In the genomic region with DNA sequence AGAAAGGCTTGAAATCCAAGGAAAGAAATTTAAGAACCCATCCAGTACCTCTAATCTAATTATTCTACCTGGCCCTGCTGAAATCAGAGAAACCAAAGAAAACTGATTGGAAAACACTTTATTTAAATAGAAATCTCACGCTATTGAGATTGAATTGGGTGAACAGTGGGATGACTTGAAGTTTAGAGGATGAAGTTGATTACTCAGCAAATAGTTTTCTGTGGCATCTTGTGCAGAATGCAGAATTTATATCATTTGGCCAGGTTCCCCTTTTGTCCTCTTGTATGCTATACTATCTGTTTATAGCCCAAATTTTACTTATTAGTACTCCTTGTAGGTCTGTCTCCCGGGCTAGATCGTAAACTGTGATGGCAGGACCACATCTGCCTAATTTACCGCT, we compare ENCODE assay signal across 21 cellular contexts.
A peak's percentile ranks its signal among the peaks of the same experiment; 100 is the strongest.
DNase-seq lines count a peak whose midpoint lies in the region; ATAC-seq, FAIRE-seq and TF ChIP-seq lines count a peak whose summit lies in the region.
"Had no signal": no experiment of that assay in that cellular context is flagged by ENCODE, and none has a peak within 500 bp of the region (broad histone marks: within the 10 kb centered on the region; RNA-seq: fewer than 3 reads in every experiment).

No MANE protein-coding gene starts in this region.

- peak overlapping the region; percentile 60 for H2BK20ac ChIP-seq in H9 (ENCODE audit: low read depth, low read length, poor library complexity, severe bottlenecking)

- CTCF ChIA-PET in HepG2 (lab: Yijun Ruan, JAX; ENCODE audit: low intra/inter-chr PET ratio, low total read pairs): no interaction called here

- no peak for DNase-seq in HepG2 (ENCODE audit: low spot score)
- no peak for DNase-seq in right lobe of liver
- DNase-seq in H9: no peak
- DNase-seq in mesothelial cell of epicardium (ENCODE audit: low spot score in 2 of 2, unreplicated experiment in 2 of 2): no peak
- no peak for DNase-seq in NCI-H748 (lab: John Stamatoyannopoulos, UW; ENCODE audit: unreplicated experiment)
- no peak for DNase-seq in activated naive CD4-positive, alpha-beta T cell treated with anti-CD3 and anti-CD28 coated beads, Interleukin-2, amount 50 U/mL, for 72 hours (ENCODE audit: low spot score in 2 of 2)
- DNase-seq: 8988T; CD4-positive, CD25-positive, alpha-beta regulatory T cell; CD8-positive, alpha-beta T cell; DMS53; DMS79 treated with DMSO at 0.1 percent for 48 hours; GF-D8; GM23248; H7 had no signal

- no peak overlapping the region for H3K56ac ChIP-seq in H9 (ENCODE audit: insufficient read length, low read depth, low read length)

- H2AK5ac ChIP-seq in H9 (ENCODE audit: insufficient read length, low read length): no peak overlapping the region

- H3K4me2 ChIP-seq in HepG2 (ENCODE audit: low read depth, low read length) (no peak overlapping the region), H9 (ENCODE audit: insufficient read depth, insufficient read length, low read length) (no peak overlapping the region)
- H3K4me2 ChIP-seq: BLaER1 had no signal

- in situ Hi-C loops in HepG2 (cut with HindIII; ENCODE audit: extremely low pct_ligation_motif_present, low pct_unique_long_range_greater_than_20kb): no loop called here

- H3K9ac ChIP-seq in HepG2 (ENCODE audit: insufficient read depth, low read depth, low read length) (no peak overlapping the region), H9 (ENCODE audit: extremely low read depth, insufficient read length, low read length) (no peak overlapping the region)
- H3K9ac ChIP-seq: BLaER1, GM23248 had no signal

- H2BK15ac ChIP-seq in H9 (ENCODE audit: low read depth, low read length): no peak overlapping the region

- no peaks in the 10 kb centered on the region; the same call in 1 of the 2 replicates for H3K27me3 Mint-ChIP-seq in H9 (ENCODE audit: low read depth)
- H3K27me3 Mint-ChIP-seq in mesothelial cell of epicardium (ENCODE audit: low read depth): no peaks in the 10 kb centered on the region
- H3K27me3 Mint-ChIP-seq: CD4-positive, CD25-positive, alpha-beta regulatory T cell had no signal

- no TSS peak for BruUV-seq in HepG2 (replicated peaks; lab: Mats Ljungman, UMichigan)

- no peaks in the 10 kb centered on the region for H3K23me2 ChIP-seq in H9 (ENCODE audit: insufficient read length, low read depth, low read length, poor library complexity, severe bottlenecking)

- peaks cover 21% of the 10 kb centered on the region for H3K4me1 ChIP-seq in HepG2 (ENCODE audit: insufficient read depth, low read length)
- H3K4me1 ChIP-seq in right lobe of liver: no peaks in the 10 kb centered on the region
- no peaks in the 10 kb centered on the region for H3K4me1 ChIP-seq in H9 (ENCODE audit: insufficient read depth, low read length)
- H3K4me1 ChIP-seq: BLaER1 had no signal

- intact Hi-C loops in HepG2 (cut with micrococcal nuclease; ENCODE audit: unreplicated experiment): no loop called here
- intact Hi-C loops in right lobe of liver (cut with DNase I): no loop called here

- H3K27me3 ChIP-seq in HepG2 (ENCODE audit: control insufficient read depth in 1 of 2, insufficient read depth in 2 of 2, low read length in 2 of 2): no peaks in the 10 kb centered on the region
- H3K27me3 ChIP-seq in right lobe of liver: no peaks in the 10 kb centered on the region
- no peaks in the 10 kb centered on the region for H3K27me3 ChIP-seq in H9 (ENCODE audit: insufficient read depth, low read length)
- H3K27me3 ChIP-seq: BLaER1 had no signal

- H4K20me1 ChIP-seq in HepG2 (ENCODE audit: insufficient read depth, low read length) (no peaks in the 10 kb centered on the region), H9 (ENCODE audit: control insufficient read depth, insufficient read depth, insufficient read length) (no peaks in the 10 kb centered on the region)
- H4K20me1 ChIP-seq: BLaER1 had no signal

- no peak overlapping the region for H2BK120ac ChIP-seq in H9 (ENCODE audit: low read depth, low read length, poor library complexity, severe bottlenecking)

- no peak overlapping the region for H2BK5ac ChIP-seq in H9 (ENCODE audit: insufficient read length, low read length)

- TF ChIP-seq EP300 in HepG2 (IDR thresholded peaks at IDR 0.05; ENCODE audit: low read depth in 2 of 2, low read length in 2 of 2) (no peak), HepG2 (CRISPR knock-in tag; IDR thresholded peaks at IDR 0.05; ENCODE audit: borderline replicate concordance) (no peak)

- H4K8ac ChIP-seq in H9 (replicated peaks; ENCODE audit: insufficient read length, low read depth, low read length): no peak overlapping the region

- H3K79me2 ChIP-seq in HepG2 (ENCODE audit: insufficient read depth, low read length): no peaks in the 10 kb centered on the region
- H3K79me2 ChIP-seq in H9 (ENCODE audit: insufficient read depth, low read length): no peaks in the 10 kb centered on the region

- no peak overlapping the region for H4K91ac ChIP-seq in H9 (ENCODE audit: insufficient read length, low read depth, low read length)

- H3K9me3 Mint-ChIP-seq in H9: no peaks in the 10 kb centered on the region
- H3K9me3 Mint-ChIP-seq in mesothelial cell of epicardium: no peaks in the 10 kb centered on the region
- H3K9me3 Mint-ChIP-seq in activated naive CD4-positive, alpha-beta T cell treated with anti-CD3 and anti-CD28 coated beads, Interleukin-2, amount 50 U/mL, for 72 hours: no peaks in the 10 kb centered on the region
- H3K9me3 Mint-ChIP-seq: CD8-positive, alpha-beta T cell had no signal

- no peak overlapping the region for H4K5ac ChIP-seq in H9 (ENCODE audit: insufficient read length, low read depth, low read length)

- ATAC-seq in HepG2: no peak
- no peak for ATAC-seq in right lobe of liver
- no peak for ATAC-seq in GM21723 (IDR thresholded peaks at IDR 0.05; ENCODE audit: unreplicated experiment)
- no peak for ATAC-seq in activated naive CD4-positive, alpha-beta T cell treated with anti-CD3 and anti-CD28 coated beads, Interleukin-2, amount 50 U/mL, for 72 hours
- ATAC-seq: CD8-positive, alpha-beta T cell; HCT116 had no signal

- no peak overlapping the region for H3K4me3 ChIP-seq in HepG2 (replicated peaks in 1 of 3; ENCODE audit: insufficient read depth in 1 of 3, low read depth in 2 of 3, low read length in 3 of 3)
- no peak overlapping the region for H3K4me3 ChIP-seq in right lobe of liver
- H3K4me3 ChIP-seq: BLaER1, GM23248 had no signal

- H3K36me3 Mint-ChIP-seq in H9 (ENCODE audit: insufficient read depth in 1 of 3, low read depth in 3 of 3) (no peaks in the 10 kb centered on the region), mesothelial cell of epicardium (no peaks in the 10 kb centered on the region)
- H3K36me3 Mint-ChIP-seq in activated naive CD4-positive, alpha-beta T cell treated with anti-CD3 and anti-CD28 coated beads, Interleukin-2, amount 50 U/mL, for 72 hours: no peaks in the 10 kb centered on the region
- H3K36me3 Mint-ChIP-seq: CD4-positive, CD25-positive, alpha-beta regulatory T cell; CD8-positive, alpha-beta T cell had no signal

- no peak for TF ChIP-seq RAD21 in HepG2 (CRISPR knock-in tag; IDR thresholded peaks at IDR 0.05)

- H3K4me1 Mint-ChIP-seq in H9: peaks cover 4 to 6% of the 10 kb centered on the region in 2 experiments; a peak in 3 of 4 replicates
- peaks cover 52% of the 10 kb centered on the region for H3K4me1 Mint-ChIP-seq in mesothelial cell of epicardium
- H3K4me1 Mint-ChIP-seq: B cell; CD4-positive, CD25-positive, alpha-beta regulatory T cell had no signal

- POLR2A ChIA-PET in HepG2 (lab: Yijun Ruan, JAX): no interaction called here

- no peaks in the 10 kb centered on the region for H3K79me1 ChIP-seq in H9 (ENCODE audit: insufficient read depth, low read depth, low read length, poor library complexity, severe bottlenecking)

- no peak overlapping the region for H3T11ph ChIP-seq in H9 (ENCODE audit: low read length)

- H3K27ac ChIP-seq in HepG2 (ENCODE audit: extremely low read length, insufficient read depth, low read length) (no peak overlapping the region), right lobe of liver (no peak overlapping the region), H9 (ENCODE audit: insufficient read length, low read depth, low read length) (no peak overlapping the region)
- H3K27ac ChIP-seq: BLaER1, C4-2B, GM23248 had no signal

- no peak overlapping the region for H3K4ac ChIP-seq in H9 (ENCODE audit: low read depth, low read length)

- H3K27ac Mint-ChIP-seq in H9 (no peak overlapping the region), mesothelial cell of epicardium (peak overlapping the region; percentile 37)
- H3K27ac Mint-ChIP-seq in activated naive CD4-positive, alpha-beta T cell treated with anti-CD3 and anti-CD28 coated beads, Interleukin-2, amount 50 U/mL, for 72 hours: no peak overlapping the region
- H3K27ac Mint-ChIP-seq: B cell; CD4-positive, CD25-positive, alpha-beta regulatory T cell; CD8-positive, alpha-beta T cell had no signal

- H2BK12ac ChIP-seq in H9 (ENCODE audit: insufficient read length, low read depth, low read length): no peak overlapping the region

- 98% methylated on average over 4 of the region's 4 CpGs for WGBS in HepG2 (ENCODE audit: low lambda C conversion rate)
- WGBS in right lobe of liver (ENCODE audit: insufficient coverage, low coverage, low lambda C conversion rate, missing lambda C conversion rate): 78% methylated on average over 4 of the region's 4 CpGs
- WGBS in H9 (ENCODE audit: extremely low coverage, insufficient read length, low lambda C conversion rate): no CpG with 5 or more reads among the region's 4 CpGs

- H3K14ac ChIP-seq in H9 (ENCODE audit: insufficient read depth, low read length): no peak overlapping the region

- FAIRE-seq in HepG2 (lab: Jason Lieb, UNC): no peak
- FAIRE-seq: GM12891, H1 had no signal

- TF ChIP-seq POLR2A in HepG2 (IDR thresholded peaks at IDR 0.05; ENCODE audit: insufficient read depth in 1 of 2, low read depth in 2 of 2, low read length in 2 of 2): no peak
- TF ChIP-seq POLR2A in right lobe of liver (IDR thresholded peaks at IDR 0.05): no peak

- H2AFZ ChIP-seq in HepG2 (ENCODE audit: low read length): no peak overlapping the region
- no peak overlapping the region for H2AFZ ChIP-seq in H9 (ENCODE audit: low read length)
- H2AFZ ChIP-seq: GM23248 had no signal

- H3K4me3 Mint-ChIP-seq in H9 (no peak overlapping the region), mesothelial cell of epicardium (no peak overlapping the region)
- H3K4me3 Mint-ChIP-seq: B cell; CD4-positive, CD25-positive, alpha-beta regulatory T cell; CD8-positive, alpha-beta T cell had no signal

- H3K18ac ChIP-seq in H9 (ENCODE audit: insufficient read length, low read depth, low read length): no peak overlapping the region

- H3K36me3 ChIP-seq in HepG2 (replicated peaks in 1 of 2; ENCODE audit: control insufficient read depth in 1 of 2, insufficient read depth in 2 of 2, low read length in 2 of 2) (no peaks in the 10 kb centered on the region), right lobe of liver (no peaks in the 10 kb centered on the region)
- H3K36me3 ChIP-seq: BLaER1 had no signal

- H3K9me3 ChIP-seq in HepG2 (ENCODE audit: low read length) (no peaks in the 10 kb centered on the region), right lobe of liver (no peaks in the 10 kb centered on the region), H9 (ENCODE audit: control insufficient read depth, low read depth, low read length) (no peaks in the 10 kb centered on the region)
- H3K9me3 ChIP-seq: BLaER1 had no signal

- TF ChIP-seq CTCF in HepG2 (CRISPR knock-in tag; IDR thresholded peaks at IDR 0.05): no peak
- no peak for TF ChIP-seq CTCF in right lobe of liver (IDR thresholded peaks at IDR 0.05)
- no peak for TF ChIP-seq CTCF in H9 (conservative IDR thresholded peaks at IDR 0.05)
- no peak for TF ChIP-seq CTCF in mesothelial cell of epicardium (IDR thresholded peaks at IDR 0.05; ENCODE audit: unreplicated experiment)

- no peak overlapping the region for H3K23ac ChIP-seq in H9 (ENCODE audit: insufficient read length, low read depth, low read length)
